Comparison of ENCODE assay signal across 23 cellular contexts in the genomic region with DNA sequence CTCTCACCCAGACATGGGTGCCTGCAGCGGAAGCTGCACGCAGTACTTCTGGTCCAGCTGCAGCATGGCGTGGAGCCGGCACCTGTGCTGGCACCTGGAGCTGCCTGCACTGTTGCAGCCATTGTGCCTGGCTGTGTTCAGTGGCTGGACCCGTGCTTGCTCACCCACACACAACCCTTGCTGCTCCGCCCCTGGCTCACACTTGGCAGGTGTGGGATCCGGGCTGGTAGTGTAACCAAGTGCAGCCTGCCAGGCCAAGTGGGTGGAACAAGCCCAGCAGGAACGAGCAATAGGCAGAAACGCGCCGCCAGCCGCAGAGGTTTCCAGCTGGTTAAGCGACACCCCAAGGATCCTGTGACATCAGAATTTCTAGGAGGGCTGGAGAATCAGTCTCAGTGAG.
"Had no signal": no experiment of that assay in that cellular context is flagged by ENCODE, and none has a peak within 500 bp of the region (broad histone marks: within the 10 kb centered on the region; RNA-seq: fewer than 3 reads in every experiment).

No MANE protein-coding gene starts in this region.

- H3K4me1 Mint-ChIP-seq: nephron; stimulated activated naive B cell treated with anti-CD40 and anti-IgM and Interleukin-4, amounts not matched to agents 10 μg/mL and 1 μg/mL and 100 μg/mL, for 72 hours had no signal

- H3K27me3 ChIP-seq: gastrocnemius medialis, left lung, pancreas, right lobe of liver, transverse colon, upper lobe of right lung, uterus had no signal

- H3K9me3 Mint-ChIP-seq: naive thymus-derived CD4-positive, alpha-beta T cell; nephron; stimulated activated naive B cell treated with anti-CD40 and anti-IgM and Interleukin-4, amounts not matched to agents 10 μg/mL and 1 μg/mL and 100 μg/mL, for 72 hours; stimulated activated naive CD8-positive, alpha-beta T cell treated with anti-CD3 and anti-CD28 coated beads, Interleukin-15, Interleukin-2, amounts not matched to agents 100 ng/mL and 50 ng/mL, for 24 hours had no signal

- H3K4me3 Mint-ChIP-seq: naive thymus-derived CD4-positive, alpha-beta T cell; nephron; stimulated activated naive B cell treated with anti-CD40 and anti-IgM and Interleukin-4, amounts not matched to agents 10 μg/mL and 1 μg/mL and 100 μg/mL, for 72 hours; stimulated activated naive CD8-positive, alpha-beta T cell treated with anti-CD3 and anti-CD28 coated beads, Interleukin-15, Interleukin-2, amounts not matched to agents 100 ng/mL and 50 ng/mL, for 24 hours had no signal

- H3K36me3 ChIP-seq: gastrocnemius medialis, left lung, pancreas, right lobe of liver, thoracic aorta, transverse colon, upper lobe of right lung, uterus had no signal

- H3K27ac Mint-ChIP-seq: naive thymus-derived CD4-positive, alpha-beta T cell; nephron; progenitor cell of endocrine pancreas; stimulated activated naive B cell treated with anti-CD40 and anti-IgM and Interleukin-4, amounts not matched to agents 10 μg/mL and 1 μg/mL and 100 μg/mL, for 72 hours; stimulated activated naive CD8-positive, alpha-beta T cell treated with anti-CD3 and anti-CD28 coated beads, Interleukin-15, Interleukin-2, amounts not matched to agents 100 ng/mL and 50 ng/mL, for 24 hours had no signal

- H3K36me3 Mint-ChIP-seq: naive thymus-derived CD4-positive, alpha-beta T cell; stimulated activated naive B cell treated with anti-CD40 and anti-IgM and Interleukin-4, amounts not matched to agents 10 μg/mL and 1 μg/mL and 100 μg/mL, for 72 hours had no signal

- H3K27ac ChIP-seq: gastrocnemius medialis, left lung, pancreas, right lobe of liver, thoracic aorta, transverse colon, upper lobe of right lung, uterus had no signal

- H3K4me1 ChIP-seq: gastrocnemius medialis, left lung, pancreas, right lobe of liver, transverse colon, upper lobe of right lung, uterus had no signal

- H3K9me3 ChIP-seq: gastrocnemius medialis, left lung, pancreas, right lobe of liver, thoracic aorta, transverse colon, upper lobe of right lung, uterus had no signal

- DNase-seq: cortex of kidney; effector CD4-positive, alpha-beta T cell; foreskin fibroblast; gastrocnemius medialis; head of caudate nucleus; left cardiac atrium; left lung; mesendoderm; midbrain; naive thymus-derived CD4-positive, alpha-beta T cell; right lobe of liver; small intestine; stimulated activated CD4-positive, alpha-beta T cell treated with anti-CD3 and anti-CD28 coated beads, Interleukin-15, amount 100 ng/mL, for 24 hours; stimulated activated CD4-positive, alpha-beta T cell treated with anti-CD3 and anti-CD28 coated beads, Interleukin-2, amount 100 ng/mL, for 48 hours; stimulated activated naive B cell treated with anti-CD40 and anti-IgM and Interleukin-4, amounts not matched to agents 10 μg/mL and 1 μg/mL and 100 μg/mL, for 72 hours; transverse colon; upper lobe of right lung; uterus had no signal

- H3K4me3 ChIP-seq: gastrocnemius medialis, left lung, pancreas, right lobe of liver, thoracic aorta, transverse colon, upper lobe of right lung, uterus had no signal
